ENCODE assay signal across 14 cellular contexts in the genomic region with DNA sequence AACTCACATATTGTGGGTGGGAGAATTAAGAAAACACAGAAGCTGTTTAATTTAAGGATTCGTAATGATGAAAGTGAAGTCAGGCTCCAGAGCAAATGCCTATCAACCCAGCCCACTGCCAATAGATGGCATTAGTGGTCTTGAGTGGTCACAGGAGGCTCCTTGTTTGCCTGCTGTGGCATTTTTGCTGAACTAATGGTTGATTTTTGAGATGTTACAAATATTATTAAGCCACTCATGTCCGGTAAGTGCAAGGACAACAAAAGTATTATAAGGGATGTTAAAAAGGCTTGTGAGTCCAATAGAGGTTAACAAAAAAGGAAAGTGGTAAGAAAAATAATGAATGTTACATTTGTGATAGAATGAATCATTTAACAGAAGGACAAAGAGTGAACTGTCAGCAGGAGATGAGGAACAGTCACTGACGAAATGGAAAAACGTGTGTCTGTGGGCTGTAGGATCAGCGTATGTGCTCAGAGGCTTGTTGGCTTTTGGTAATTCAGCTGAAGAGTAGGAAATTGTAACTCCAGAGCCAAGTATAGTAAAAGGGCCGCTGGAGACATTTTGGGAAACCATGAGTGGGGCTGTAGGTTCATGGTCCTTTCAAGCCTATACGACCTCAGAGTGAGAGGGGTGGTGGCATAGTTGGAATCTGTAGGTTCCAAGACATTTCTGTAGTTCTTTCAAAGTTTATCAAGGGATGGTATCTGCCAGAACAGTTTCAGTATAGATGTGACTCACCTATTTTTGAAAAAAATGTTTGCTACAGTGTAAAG. TPM values are rescaled to one million over a fixed set of nuclear protein-coding genes. Genes with fewer than 3 reads are reported as not detected.
DNase-seq lines count a peak whose midpoint lies in the region; ATAC-seq and TF ChIP-seq lines count a peak whose summit lies in the region.
"Had no signal": no experiment of that assay in that cellular context is flagged by ENCODE, and none has a peak within 500 bp of the region (broad histone marks: within the 10 kb centered on the region; RNA-seq: fewer than 3 reads in every experiment).

No MANE protein-coding gene starts in this region.

- H3K9me3 ChIP-seq in hepatocyte (ENCODE audit: low read depth) (no peaks in the 10 kb centered on the region), thoracic aorta (no peaks in the 10 kb centered on the region), gastroesophageal sphincter (no peaks in the 10 kb centered on the region)
- H3K9me3 ChIP-seq: HAP-1, heart right ventricle, spleen had no signal

- peak; percentile 23 to 38 for DNase-seq in stimulated activated CD4-positive, alpha-beta T cell treated with anti-CD3 and anti-CD28 coated beads, Interleukin-15, amount 100 ng/mL, for 48 hours (ENCODE audit: low read depth in 2 of 2)
- DNase-seq in stimulated activated CD4-positive, alpha-beta T cell treated with anti-CD3 and anti-CD28 coated beads, Interleukin-12 subunit alpha, Interleukin-12 subunit beta, amount 100 ng/mL, for 4 hours: no peak
- DNase-seq in activated T-helper 1 cell treated with anti-CD3 and anti-CD28 coated beads, Interleukin-12 subunit alpha, Interleukin-12 subunit beta, Interleukin-2, Interleukin-4 antibody, amounts not matched to agents 30 ng/mL and 10 ng/mL and 1 ng/mL, durations not matched to agents 14 hours and 24 hours and 36 hours (ENCODE audit: low spot score): peak; percentile 31
- DNase-seq in hepatocyte (ENCODE audit: low spot score) (no peak), thoracic aorta (ENCODE audit: low spot score) (no peak)
- DNase-seq: heart right ventricle, left ventricle myocardium superior, NCI-H1436 treated with DMSO at 0.1 percent for 48 hours, spleen had no signal

- H3K4me3 ChIP-seq in hepatocyte: no peak overlapping the region
- no peak overlapping the region for H3K4me3 ChIP-seq in thoracic aorta
- no peak overlapping the region for H3K4me3 ChIP-seq in gastroesophageal sphincter
- H3K4me3 ChIP-seq: HAP-1, heart right ventricle, spleen had no signal

- H3K36me3 ChIP-seq in hepatocyte (replicated peaks; ENCODE audit: insufficient read depth, low read depth) (no peaks in the 10 kb centered on the region), thoracic aorta (peaks cover 56% of the 10 kb centered on the region), gastroesophageal sphincter (peaks cover 0 to 93% of the 10 kb centered on the region in 2 donors)

- H3K27ac ChIP-seq in hepatocyte (peak overlapping the region; percentile 40), thoracic aorta (peak overlapping the region; percentile 12 to 51), gastroesophageal sphincter (no peak overlapping the region)
- H3K27ac ChIP-seq: heart right ventricle, spleen had no signal

- H3K27ac Mint-ChIP-seq in activated T-helper 1 cell treated with anti-CD3 and anti-CD28 coated beads, Interleukin-12 subunit alpha, Interleukin-12 subunit beta, Interleukin-2, Interleukin-4 antibody, amounts not matched to agents 30 ng/mL and 10 ng/mL and 1 ng/mL, durations not matched to agents 14 hours and 24 hours and 36 hours: peak overlapping the region; percentile 88
- H3K27ac Mint-ChIP-seq: B cell had no signal

- H3K36me3 Mint-ChIP-seq in activated T-helper 1 cell treated with anti-CD3 and anti-CD28 coated beads, Interleukin-12 subunit alpha, Interleukin-12 subunit beta, Interleukin-2, Interleukin-4 antibody, amounts not matched to agents 30 ng/mL and 10 ng/mL and 1 ng/mL, durations not matched to agents 14 hours and 24 hours and 36 hours (ENCODE audit: low read depth): peaks cover 66% of the 10 kb centered on the region

- no peaks in the 10 kb centered on the region for H3K27me3 Mint-ChIP-seq in activated T-helper 1 cell treated with anti-CD3 and anti-CD28 coated beads, Interleukin-12 subunit alpha, Interleukin-12 subunit beta, Interleukin-2, Interleukin-4 antibody, amounts not matched to agents 30 ng/mL and 10 ng/mL and 1 ng/mL, durations not matched to agents 14 hours and 24 hours and 36 hours (ENCODE audit: insufficient read depth)
- H3K27me3 Mint-ChIP-seq: B cell had no signal

- peaks cover 28% of the 10 kb centered on the region for H3K79me2 ChIP-seq in hepatocyte

- peaks cover 64% of the 10 kb centered on the region for H3K4me1 Mint-ChIP-seq in activated T-helper 1 cell treated with anti-CD3 and anti-CD28 coated beads, Interleukin-12 subunit alpha, Interleukin-12 subunit beta, Interleukin-2, Interleukin-4 antibody, amounts not matched to agents 30 ng/mL and 10 ng/mL and 1 ng/mL, durations not matched to agents 14 hours and 24 hours and 36 hours (ENCODE audit: low read depth)

- H3K9me2 ChIP-seq in hepatocyte (replicated peaks; ENCODE audit: insufficient read depth): no peaks in the 10 kb centered on the region

- WGBS in hepatocyte (ENCODE audit: low lambda C conversion rate, missing lambda C conversion rate): 89% methylated on average over 7 of the region's 7 CpGs
- 57 to 91% methylated on average over 3 to 7 of the region's 7 CpGs for WGBS in gastroesophageal sphincter (ENCODE audit: low coverage in 1 of 2), 2 donors

- no peak overlapping the region for H2AFZ ChIP-seq in hepatocyte

- H3K4me3 Mint-ChIP-seq in activated T-helper 1 cell treated with anti-CD3 and anti-CD28 coated beads, Interleukin-12 subunit alpha, Interleukin-12 subunit beta, Interleukin-2, Interleukin-4 antibody, amounts not matched to agents 30 ng/mL and 10 ng/mL and 1 ng/mL, durations not matched to agents 14 hours and 24 hours and 36 hours: peak overlapping the region; percentile 54
- H3K4me3 Mint-ChIP-seq: B cell had no signal

- H3K27me3 ChIP-seq in hepatocyte (no peaks in the 10 kb centered on the region), thoracic aorta (replicated peaks; ENCODE audit: insufficient read depth) (no peaks in the 10 kb centered on the region), gastroesophageal sphincter (no peaks in the 10 kb centered on the region)
- H3K27me3 ChIP-seq: heart right ventricle, spleen had no signal

- intact Hi-C loops in activated T-helper 1 cell treated with anti-CD3 and anti-CD28 coated beads, Interleukin-12 subunit alpha, Interleukin-12 subunit beta, Interleukin-2, Interleukin-4 antibody, amounts not matched to agents 30 ng/mL and 10 ng/mL and 1 ng/mL, durations not matched to agents 14 hours and 24 hours and 36 hours (cut with micrococcal nuclease): loop anchor here (1.0 to 10.0 kb wide), 15 partner anchors 8 to 1558 kb away; a partner anchor contains a TSS

- H3K4me2 ChIP-seq in hepatocyte: no peak overlapping the region

- peaks cover 11% of the 10 kb centered on the region for H3K4me1 ChIP-seq in hepatocyte (ENCODE audit: insufficient read depth)
- H3K4me1 ChIP-seq in thoracic aorta (ENCODE audit: control insufficient read depth in 1 of 2, low read depth in 2 of 2): peaks cover 16 to 35% of the 10 kb centered on the region in 2 donors
- H3K4me1 ChIP-seq in gastroesophageal sphincter: peaks cover 3 to 26% (median 4%) of the 10 kb centered on the region in 3 donors
- H3K4me1 ChIP-seq: HAP-1 had no signal

- TF ChIP-seq CTCF in hepatocyte (IDR thresholded peaks at IDR 0.05; ENCODE audit: poor library complexity) (no peak), thoracic aorta (IDR thresholded peaks at IDR 0.05) (no peak), gastroesophageal sphincter (IDR thresholded peaks at IDR 0.05) (no peak)

- TF ChIP-seq POLR2A in gastroesophageal sphincter (IDR thresholded peaks at IDR 0.05): no peak

- no peaks in the 10 kb centered on the region for H3K9me3 Mint-ChIP-seq in activated T-helper 1 cell treated with anti-CD3 and anti-CD28 coated beads, Interleukin-12 subunit alpha, Interleukin-12 subunit beta, Interleukin-2, Interleukin-4 antibody, amounts not matched to agents 30 ng/mL and 10 ng/mL and 1 ng/mL, durations not matched to agents 14 hours and 24 hours and 36 hours

- peaks cover 8% of the 10 kb centered on the region for H4K20me1 ChIP-seq in hepatocyte (ENCODE audit: insufficient read depth, poor library complexity, severe bottlenecking)

- ATAC-seq in thoracic aorta (ENCODE audit: insufficient number of reproducible peaks, low FRiP score, low read depth) (no peak), GM18517 (IDR thresholded peaks at IDR 0.05; ENCODE audit: unreplicated experiment) (no peak), GM19397 (IDR thresholded peaks at IDR 0.05; ENCODE audit: unreplicated experiment) (no peak), gastroesophageal sphincter (no peak)
- ATAC-seq: heart right ventricle, left ventricle myocardium superior had no signal

- TF ChIP-seq EP300 in gastroesophageal sphincter (IDR thresholded peaks at IDR 0.05): no peak

RNA-seq across cellular contexts. Expression of a gene that starts 11.2 kb away (rescaled TPM):
- 71.1 and 76.5 TPM in 2 replicates for total RNA-seq in activated T-helper 1 cell treated with anti-CD3 and anti-CD28 coated beads, Interleukin-12 subunit alpha, Interleukin-12 subunit beta, Interleukin-2, Interleukin-4 antibody, amounts not matched to agents 30 ng/mL and 10 ng/mL and 1 ng/mL, durations not matched to agents 14 hours and 24 hours and 36 hours
- 36.9 and 43.1 TPM in 2 replicates for total RNA-seq in hepatocyte
- 31.2 and 31.5 TPM in 2 replicates for polyA plus RNA-seq in hepatocyte
- 100 to 1,000 TPM in 1 of 2 donors, 10 to 100 TPM in 1; 65.4 to 124 TPM for total RNA-seq in thoracic aorta
- 10 to 100 TPM; 35.0 to 37.1 (median 36.6) TPM for total RNA-seq in gastroesophageal sphincter

RNA-seq across cellular contexts. Expression of a gene that starts 43.7 kb away (rescaled TPM):
- 2.0 and 2.5 TPM in 2 replicates for total RNA-seq in activated T-helper 1 cell treated with anti-CD3 and anti-CD28 coated beads, Interleukin-12 subunit alpha, Interleukin-12 subunit beta, Interleukin-2, Interleukin-4 antibody, amounts not matched to agents 30 ng/mL and 10 ng/mL and 1 ng/mL, durations not matched to agents 14 hours and 24 hours and 36 hours
- 0.57 and 1.2 TPM in 2 replicates for total RNA-seq in hepatocyte
- polyA plus RNA-seq in hepatocyte: 1.1 and 1.9 TPM in 2 replicates
- 1 to 10 TPM; 8.4 to 9.9 TPM for total RNA-seq in thoracic aorta
- 1 to 10 TPM in 3 of 4 donors, under 1 TPM in 1; 0.45 to 2.8 (median 1.4) TPM for total RNA-seq in gastroesophageal sphincter

RNA-seq across cellular contexts. Expression of a gene that starts 58.3 kb away (rescaled TPM):
- total RNA-seq in activated T-helper 1 cell treated with anti-CD3 and anti-CD28 coated beads, Interleukin-12 subunit alpha, Interleukin-12 subunit beta, Interleukin-2, Interleukin-4 antibody, amounts not matched to agents 30 ng/mL and 10 ng/mL and 1 ng/mL, durations not matched to agents 14 hours and 24 hours and 36 hours: 42.8 and 45.7 TPM in 2 replicates
- total RNA-seq in hepatocyte (42.6 and 47.6 TPM in 2 replicates), thoracic aorta (10 to 100 TPM; 18.5 to 22.9 TPM), gastroesophageal sphincter (10 to 100 TPM; 16.7 to 34.9 (median 23.5) TPM)
- polyA plus RNA-seq in hepatocyte: 38.1 and 44.2 TPM in 2 replicates

Comparison
In these comparisons a context has a peak if more than half of its experiments do, and no peak if none do; other contexts are left out.
1. DNase-seq: peak in stimulated activated CD4-positive, alpha-beta T cell treated with anti-CD3 and anti-CD28 coated beads, Interleukin-15, amount 100 ng/mL, for 48 hours (2 of 2) and activated T-helper 1 cell treated with anti-CD3 and anti-CD28 coated beads, Interleukin-12 subunit alpha, Interleukin-12 subunit beta, Interleukin-2, Interleukin-4 antibody, amounts not matched to agents 30 ng/mL and 10 ng/mL and 1 ng/mL, durations not matched to agents 14 hours and 24 hours and 36 hours (single experiment); none in stimulated activated CD4-positive, alpha-beta T cell treated with anti-CD3 and anti-CD28 coated beads, Interleukin-12 subunit alpha, Interleukin-12 subunit beta, amount 100 ng/mL, for 4 hours (single experiment), hepatocyte (single experiment) and thoracic aorta (single experiment).
2. H3K27ac ChIP-seq: peak in hepatocyte (single experiment) and thoracic aorta (2 of 2); none in gastroesophageal sphincter (0 of 4).